ENCODE assay signal across 30 cellular contexts in genomic region chr11:18295316-18295715, GRCh38. TPM values are rescaled to one million over a fixed set of nuclear protein-coding genes. Genes with fewer than 3 reads are reported as not detected.
"Had no signal": no experiment of that assay in that cellular context is flagged by ENCODE, and none has a peak within 500 bp of the region (broad histone marks: within the 10 kb centered on the region; RNA-seq: fewer than 3 reads in every experiment).

No MANE protein-coding gene starts in this region.

- H3K9me3 Mint-ChIP-seq: activated CD8-positive, alpha-beta T cell treated with anti-CD3 and anti-CD28 coated beads for 36 hours; activated naive CD4-positive, alpha-beta T cell treated with anti-CD3 and anti-CD28 coated beads, Interleukin-2, amount 10 ng/mL, durations not matched to agents 7 days and 5 days; activated naive CD8-positive, alpha-beta T cell treated with anti-CD3 and anti-CD28 coated beads, Interleukin-2, amount 50 U/mL, for 24 hours; brain had no signal

- ATAC-seq: Right ventricle myocardium inferior had no signal

- H3K4me3 Mint-ChIP-seq: activated CD8-positive, alpha-beta T cell treated with anti-CD3 and anti-CD28 coated beads for 36 hours; activated naive CD4-positive, alpha-beta T cell treated with anti-CD3 and anti-CD28 coated beads, Interleukin-2, amount 10 ng/mL, durations not matched to agents 7 days and 5 days; activated naive CD8-positive, alpha-beta T cell; activated naive CD8-positive, alpha-beta T cell treated with anti-CD3 and anti-CD28 coated beads, Interleukin-2, amount 50 U/mL, for 24 hours; brain had no signal

- H3K27ac Mint-ChIP-seq: activated CD8-positive, alpha-beta T cell treated with anti-CD3 and anti-CD28 coated beads for 36 hours; activated naive CD4-positive, alpha-beta T cell treated with anti-CD3 and anti-CD28 coated beads, Interleukin-2, amount 10 ng/mL, durations not matched to agents 7 days and 5 days; activated naive CD8-positive, alpha-beta T cell; activated naive CD8-positive, alpha-beta T cell treated with anti-CD3 and anti-CD28 coated beads, Interleukin-2, amount 50 U/mL, for 24 hours; brain had no signal

- H3K27me3 Mint-ChIP-seq: activated CD8-positive, alpha-beta T cell treated with anti-CD3 and anti-CD28 coated beads for 36 hours; activated naive CD4-positive, alpha-beta T cell treated with anti-CD3 and anti-CD28 coated beads, Interleukin-2, amount 10 ng/mL, durations not matched to agents 7 days and 5 days; activated naive CD8-positive, alpha-beta T cell; activated naive CD8-positive, alpha-beta T cell treated with anti-CD3 and anti-CD28 coated beads, Interleukin-2, amount 50 U/mL, for 24 hours; brain had no signal

- DNase-seq: activated CD4-positive, alpha-beta T cell treated with anti-CD3 and anti-CD28 coated beads for 1 hour; activated CD4-positive, CD25-positive, alpha-beta regulatory T cell; activated CD8-positive, alpha-beta T cell treated with anti-CD3 and anti-CD28 coated beads for 36 hours; activated naive CD4-positive, alpha-beta T cell treated with anti-CD3 and anti-CD28 coated beads, Interleukin-2, amount 10 ng/mL, durations not matched to agents 7 days and 5 days; activated naive CD8-positive, alpha-beta T cell treated with anti-CD3 and anti-CD28 coated beads, Interleukin-2, amount 50 U/mL, for 24 hours; activated T-cell treated with anti-CD3 and anti-CD28 coated beads, Interleukin-2, amount 50 U/mL, for 1 hour; caudate nucleus; Kasumi-1; KG1; MG63; NCI-H1092; NCI-H1436 treated with DMSO at 0.1 percent for 48 hours; NCI-H1694 treated with DMSO at 0.1 percent for 48 hours; NCI-H2029; NCI-H345; NCI-H524 treated with DMSO at 0.1 percent for 48 hours; NK-92 treated with Interleukin-12 subunit alpha and Interleukin-12 subunit beta, amount 100 ng/mL, for 24 hours; PC-9; T1000; WERI-Rb-1 had no signal

- H3K4me1 Mint-ChIP-seq: brain had no signal

RNA-seq across cellular contexts. Expression of gene SAA1, which starts 29.3 kb away (rescaled TPM):
- total RNA-seq: activated CD8-positive, alpha-beta memory T cell treated with anti-CD3 and anti-CD28 coated beads for 36 hours; activated CD8-positive, alpha-beta T cell treated with anti-CD3 and anti-CD28 coated beads for 36 hours; cerebellum; NCI-H460; OCI-LY7; PC-9; T-helper 1 cell treated with Interleukin-12 subunit alpha and Interleukin-12 subunit beta and Interleukin-4 antibody, amounts not matched to agents 30 ng/mL and 1 ng/mL, for 36 hours; T-helper 2 cell treated with Interferon-gamma antibody and Interleukin-4, amounts not matched to agents 100 ng/mL and 5 ng/mL, for 36 hours had no signal

RNA-seq across cellular contexts. Expression of gene SAA2, which starts 46.8 kb away (rescaled TPM):
- total RNA-seq: activated CD8-positive, alpha-beta memory T cell treated with anti-CD3 and anti-CD28 coated beads for 36 hours; activated CD8-positive, alpha-beta T cell treated with anti-CD3 and anti-CD28 coated beads for 36 hours; bronchial epithelial cell; cerebellum; NCI-H460; OCI-LY7; PC-9; T-helper 1 cell treated with Interleukin-12 subunit alpha and Interleukin-12 subunit beta and Interleukin-4 antibody, amounts not matched to agents 30 ng/mL and 1 ng/mL, for 36 hours; T-helper 2 cell treated with Interferon-gamma antibody and Interleukin-4, amounts not matched to agents 100 ng/mL and 5 ng/mL, for 36 hours had no signal

RNA-seq across cellular contexts. Expression of gene SAA4, which starts 58.7 kb away (rescaled TPM):
- total RNA-seq: activated CD8-positive, alpha-beta memory T cell treated with anti-CD3 and anti-CD28 coated beads for 36 hours; activated CD8-positive, alpha-beta T cell treated with anti-CD3 and anti-CD28 coated beads for 36 hours; bronchial epithelial cell; cerebellum; NCI-H460; OCI-LY7; PC-9; Right ventricle myocardium inferior; T-helper 1 cell treated with Interleukin-12 subunit alpha and Interleukin-12 subunit beta and Interleukin-4 antibody, amounts not matched to agents 30 ng/mL and 1 ng/mL, for 36 hours; T-helper 2 cell treated with Interferon-gamma antibody and Interleukin-4, amounts not matched to agents 100 ng/mL and 5 ng/mL, for 36 hours had no signal
